In genomic region chr6:109690740-109691687, GRCh38 we compare ENCODE assay signal across 8 cellular contexts. TPM values are rescaled to one million over a fixed set of nuclear protein-coding genes. Genes with fewer than 3 reads are reported as not detected.
DNase-seq lines count a peak whose midpoint lies in the region; ATAC-seq and TF ChIP-seq lines count a peak whose summit lies in the region.

AK9 (minus strand) TSS chr6:109691202; CDS start chr6:109675745, 15,457 bp downstream.
FIG4 (plus strand) TSS chr6:109691296; CDS start chr6:109691436, 140 bp downstream.

- intact Hi-C loops in CD4-positive, alpha-beta memory T cell (cut with micrococcal nuclease), result loop anchor here (1.0 to 10.0 kb wide), 13 partner anchors 96 to 1792 kb away; partner anchors contain the start of genes CD164, CDC40, CEP57L1 and MICAL1
- intact Hi-C loops in activated CD8-positive, alpha-beta T cell treated with anti-CD3 and anti-CD28 coated beads for 36 hours (cut with micrococcal nuclease), result loop anchor here (10.0 kb wide), 1 partner anchor 96 kb away; no protein-coding TSS in a partner anchor

- ATAC-seq in GM19452 (IDR thresholded peaks at IDR 0.05; ENCODE audit: unreplicated experiment) (peak; percentile 93), lung (ENCODE audit: insufficient read depth, low FRiP score) (peak; percentile 98)
- peak; percentile 95 for ATAC-seq in activated CD8-positive, alpha-beta T cell treated with anti-CD3 and anti-CD28 coated beads for 36 hours

- peaks cover 26% of the 10 kb centered on the region for H3K4me1 ChIP-seq in CD4-positive, alpha-beta memory T cell (ENCODE audit: insufficient read depth, low read length)
- H3K4me1 ChIP-seq in ectodermal cell (ENCODE audit: control insufficient read depth, insufficient read depth, low read length) (no peaks in the 10 kb centered on the region), lung (ENCODE audit: control insufficient read depth in 2 of 2, insufficient read depth in 2 of 2, low read length in 2 of 2) (no peaks in the 10 kb centered on the region)

- peaks cover 10 to 29% (median 23%) of the 10 kb centered on the region in 4 donors for H3K4me1 Mint-ChIP-seq in CD4-positive, alpha-beta memory T cell
- peaks cover 39% of the 10 kb centered on the region for H3K4me1 Mint-ChIP-seq in activated CD8-positive, alpha-beta T cell treated with anti-CD3 and anti-CD28 coated beads for 36 hours (ENCODE audit: low read depth)

- peak within 1 kb of the TSS; percentile 87 to 89 for H3K4me3 ChIP-seq in CD4-positive, alpha-beta memory T cell (ENCODE audit: low read length in 2 of 2)
- H3K4me3 ChIP-seq in ectodermal cell (ENCODE audit: insufficient read depth, low read depth, low read length) (peak within 1 kb of the TSS; percentile 95), lung (peak within 1 kb of the TSS; percentile 87)

- peak within 1 kb of the TSS; percentile 93 to 99 (median 97) for H3K27ac Mint-ChIP-seq in CD4-positive, alpha-beta memory T cell
- peak within 1 kb of the TSS; percentile 90 for H3K27ac Mint-ChIP-seq in activated CD8-positive, alpha-beta T cell treated with anti-CD3 and anti-CD28 coated beads for 36 hours

- H3K27me3 ChIP-seq in CD4-positive, alpha-beta memory T cell (ENCODE audit: insufficient read depth, low read length), result no peaks in the 10 kb centered on the region
- H3K27me3 ChIP-seq in ectodermal cell (ENCODE audit: control insufficient read depth, insufficient read depth, low read length, poor library complexity, severe bottlenecking) (peaks cover 3% of the 10 kb centered on the region), lung (ENCODE audit: control insufficient read depth, insufficient read depth) (no peaks in the 10 kb centered on the region)

- no peaks in the 10 kb centered on the region for H3K9me3 Mint-ChIP-seq in CD4-positive, alpha-beta memory T cell
- no peaks in the 10 kb centered on the region for H3K9me3 Mint-ChIP-seq in activated CD8-positive, alpha-beta T cell treated with anti-CD3 and anti-CD28 coated beads for 36 hours

- TF ChIP-seq CTCF in activated CD8-positive, alpha-beta T cell treated with anti-CD3 and anti-CD28 coated beads for 36 hours (IDR thresholded peaks at IDR 0.05), result no peak
- no peak for TF ChIP-seq CTCF in lung (IDR thresholded peaks at IDR 0.05; ENCODE audit: control extremely low read depth, extremely low read depth)

- DNase-seq in CD4-positive, alpha-beta memory T cell, result peak; percentile 82 to 90 (median 84)
- DNase-seq in HK-2 (ENCODE audit: unreplicated experiment) (peak; percentile 87), NCI-H82 treated with DMSO at 0.1 percent for 48 hours (lab: John Stamatoyannopoulos, UW; ENCODE audit: unreplicated experiment) (peak; percentile 92), lung (ENCODE audit: low spot score) (peak; percentile 95)
- peak; percentile 95 for DNase-seq in activated CD8-positive, alpha-beta T cell treated with anti-CD3 and anti-CD28 coated beads for 36 hours
- peak; percentile 81 to 84 (median 83) for DNase-seq in stimulated activated CD4-positive, alpha-beta T cell treated with anti-CD3 and anti-CD28 coated beads, TNF-alpha, amount 100 ng/mL, for 4 hours (ENCODE audit: low read depth in 3 of 3)

- H3K36me3 ChIP-seq in CD4-positive, alpha-beta memory T cell (ENCODE audit: insufficient read depth, low read length), result no peaks in the 10 kb centered on the region
- H3K36me3 ChIP-seq in ectodermal cell (ENCODE audit: control insufficient read depth, insufficient read depth, low read length) (no peaks in the 10 kb centered on the region), lung (ENCODE audit: control insufficient read depth in 2 of 2, insufficient read depth in 2 of 2, low read length in 2 of 2) (no peaks in the 10 kb centered on the region)

- H3K4me3 Mint-ChIP-seq in CD4-positive, alpha-beta memory T cell, result peak within 1 kb of the TSS; percentile 95 to 100 (median 99)
- peak within 1 kb of the TSS; percentile 91 for H3K4me3 Mint-ChIP-seq in activated CD8-positive, alpha-beta T cell treated with anti-CD3 and anti-CD28 coated beads for 36 hours

- peaks cover 0 to 2% of the 10 kb centered on the region in 2 donors for H3K27me3 Mint-ChIP-seq in CD4-positive, alpha-beta memory T cell
- H3K27me3 Mint-ChIP-seq in activated CD8-positive, alpha-beta T cell treated with anti-CD3 and anti-CD28 coated beads for 36 hours, result no peaks in the 10 kb centered on the region

- no peaks in the 10 kb centered on the region for H3K9me3 ChIP-seq in CD4-positive, alpha-beta memory T cell (ENCODE audit: control insufficient read depth in 1 of 2, low read length in 2 of 2)
- H3K9me3 ChIP-seq in ectodermal cell (ENCODE audit: control insufficient read depth, low read length) (no peaks in the 10 kb centered on the region), lung (ENCODE audit: control insufficient read depth in 2 of 2, insufficient read depth in 1 of 2, low read length in 1 of 2) (no peaks in the 10 kb centered on the region)

- POLR2A ChIA-PET in CD4-positive, alpha-beta memory T cell (lab: Charles Lee; ENCODE audit: partially characterized antibody), result interaction anchor here (0.6 to 2.6 kb wide), 23 partner anchors 10 to 1759 kb away, joined by 3 to 24 read pairs (median 4); partner anchors contain the start of genes CD164, CDC40, PPIL6 and SEC63
- POLR2A ChIA-PET in activated CD8-positive, alpha-beta T cell treated with anti-CD3 and anti-CD28 coated beads for 36 hours (lab: Charles Lee), result interaction anchor here (0.8 to 1.3 kb wide), 3 partner anchors 13 to 317 kb away, joined by 3 to 5 read pairs (median 3); no protein-coding TSS in a partner anchor

- 1% methylated on average over 48 of the region's 48 CpGs for WGBS in ectodermal cell, 2 experiments
- 0 to 1% methylated on average over 48 of the region's 48 CpGs for WGBS in lung, 2 donors

- peak within 1 kb of the TSS; percentile 74 for H3K27ac ChIP-seq in CD4-positive, alpha-beta memory T cell (ENCODE audit: low read depth, low read length)
- peak within 1 kb of the TSS; percentile 95 for H3K27ac ChIP-seq in ectodermal cell (ENCODE audit: insufficient read depth, low read depth, low read length, poor library complexity, severe bottlenecking)
- H3K27ac ChIP-seq in lung (ENCODE audit: low read depth in 1 of 2, low read length in 1 of 2), result peak within 1 kb of the TSS; percentile 92 to 95

- CTCF ChIA-PET in CD4-positive, alpha-beta memory T cell (lab: Charles Lee; ENCODE audit: partially characterized antibody), result interaction anchor here (0.6 to 3.9 kb wide), 10 partner anchors 10 to 503 kb away, joined by 3 to 25 read pairs (median 4); partner anchors contain the start of gene CD164
- CTCF ChIA-PET in activated CD8-positive, alpha-beta T cell treated with anti-CD3 and anti-CD28 coated beads for 36 hours (lab: Charles Lee), result interaction anchor here (1.3 to 5.0 kb wide), 5 partner anchors 10 to 503 kb away, joined by 4 to 28 read pairs (median 7); no protein-coding TSS in a partner anchor

- H3K36me3 Mint-ChIP-seq in CD4-positive, alpha-beta memory T cell, result peaks cover 2 to 15% of the 10 kb centered on the region in 2 donors
- H3K36me3 Mint-ChIP-seq in activated CD8-positive, alpha-beta T cell treated with anti-CD3 and anti-CD28 coated beads for 36 hours (ENCODE audit: low read depth), result no peaks in the 10 kb centered on the region

RNA-seq across cellular contexts. Expression of gene AK9, which starts in this region (rescaled TPM):
- total RNA-seq in CD4-positive, alpha-beta memory T cell, result 10 to 100 TPM; 15.6 to 18.4 TPM
- polyA plus RNA-seq in CD4-positive, alpha-beta memory T cell, result 1 to 10 TPM; 5.1 to 9.3 TPM
- total RNA-seq in activated CD8-positive, alpha-beta T cell treated with anti-CD3 and anti-CD28 coated beads for 36 hours, result 1 to 10 TPM; 3.0 to 3.5 TPM
- polyA plus RNA-seq in ectodermal cell (2013, experiment 1 of 4), result 7.4 TPM
- 7.8 TPM for polyA plus RNA-seq in ectodermal cell (2013, experiment 2 of 4)
- 6.5 TPM for polyA plus RNA-seq in ectodermal cell (2013, experiment 3 of 4)
- 7.5 TPM for polyA plus RNA-seq in ectodermal cell (2013, experiment 4 of 4)
- total RNA-seq in lung, result 10 to 100 TPM; 10.4 to 26.3 TPM
- 1 to 10 TPM; 4.1 TPM for polyA plus RNA-seq in lung

RNA-seq across cellular contexts. Expression of gene FIG4, which starts in this region (rescaled TPM):
- total RNA-seq in CD4-positive, alpha-beta memory T cell, result 10 to 100 TPM; 14.4 to 14.8 TPM
- 10 to 100 TPM; 16.3 to 28.5 TPM for polyA plus RNA-seq in CD4-positive, alpha-beta memory T cell
- total RNA-seq in activated CD8-positive, alpha-beta T cell treated with anti-CD3 and anti-CD28 coated beads for 36 hours, result 10 to 100 TPM; 13.1 to 14.3 TPM
- polyA plus RNA-seq in ectodermal cell (2013, experiment 1 of 4), result 29.3 TPM
- 29.4 TPM for polyA plus RNA-seq in ectodermal cell (2013, experiment 2 of 4)
- 27.3 TPM for polyA plus RNA-seq in ectodermal cell (2013, experiment 3 of 4)
- polyA plus RNA-seq in ectodermal cell (2013, experiment 4 of 4), result 28.8 TPM
- total RNA-seq in lung, result 10 to 100 TPM; 18.9 to 20.4 TPM
- 10 to 100 TPM; 10.8 to 12.1 TPM for polyA plus RNA-seq in lung

Comparison
In these comparisons a context has a peak if more than half of its experiments do, and no peak if none do; other contexts are left out.
1. Peak in every context shown above with its lines: DNase-seq, ATAC-seq, H3K4me3 ChIP-seq and H3K27ac ChIP-seq.